16 cellular contexts compared by ENCODE assay signal in the genomic region with DNA sequence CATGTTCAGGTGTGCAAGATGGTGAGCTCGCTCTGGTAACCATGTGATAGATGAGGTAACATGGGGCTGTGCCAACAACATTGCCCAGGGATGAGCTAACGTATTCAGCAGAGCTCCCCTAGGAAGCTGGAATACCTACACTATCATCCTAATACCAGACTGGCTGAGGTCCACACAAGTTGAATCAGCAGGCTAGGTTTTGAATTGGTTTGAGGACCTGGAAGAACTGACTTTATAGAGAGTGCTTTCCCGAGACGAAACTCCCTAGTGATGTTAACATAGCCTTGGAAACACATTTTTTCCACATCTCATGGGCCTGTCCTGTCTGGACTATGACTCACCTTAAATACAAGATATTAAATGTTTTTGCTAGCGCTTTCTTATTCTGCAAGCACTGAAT. TPM values are rescaled to one million over a fixed set of nuclear protein-coding genes. Genes with fewer than 3 reads are reported as not detected.
DNase-seq lines count a peak whose midpoint lies in the region; ATAC-seq and TF ChIP-seq lines count a peak whose summit lies in the region.
"Had no signal": no experiment of that assay in that cellular context is flagged by ENCODE, and none has a peak within 500 bp of the region (broad histone marks: within the 10 kb centered on the region; RNA-seq: fewer than 3 reads in every experiment).

No MANE protein-coding gene starts in this region.

- no peaks in the 10 kb centered on the region for H3K36me3 ChIP-seq in adipocyte (ENCODE audit: control insufficient read depth, insufficient read depth, low read length, severe bottlenecking)
- no peaks in the 10 kb centered on the region for H3K36me3 ChIP-seq in esophagus squamous epithelium

- H3K9ac ChIP-seq in adipocyte (ENCODE audit: low read length): no peak overlapping the region
- H3K9ac ChIP-seq: BLaER1, KMS-11 had no signal

- TF ChIP-seq CTCF in fibroblast of pulmonary artery (IDR thresholded peaks at IDR 0.05; ENCODE audit: low read length, missing control alignments) (no peak), esophagus squamous epithelium (IDR thresholded peaks at IDR 0.05) (no peak)

- H3K4me1 ChIP-seq in adipocyte (ENCODE audit: control insufficient read depth, insufficient read depth, low read length) (peaks cover 9% of the 10 kb centered on the region), esophagus squamous epithelium (peaks cover 0 to 43% (median 12%) of the 10 kb centered on the region in 3 donors)
- H3K4me1 ChIP-seq: BLaER1 had no signal

- TF ChIP-seq POLR2A in esophagus squamous epithelium (IDR thresholded peaks at IDR 0.05): no peak

- DNase-seq in EL (peak; percentile 13), adipocyte (ENCODE audit: low read depth) (peak; percentile 49), fibroblast of pulmonary artery (ENCODE audit: low read depth) (peak; percentile 73), renal cortical epithelial cell (ENCODE audit: low read depth) (peak; percentile 80), NCI-H2171 (lab: John Stamatoyannopoulos, UW) (no peak), Ammon's horn (ENCODE audit: low spot score) (no peak), esophagus squamous epithelium (lab: John Stamatoyannopoulos, UW) (no peak)
- DNase-seq: DMS53, H7, NCI-H524 treated with DMSO at 0.1 percent for 48 hours, PC-9, T-helper 1 cell had no signal

- H3K4me3 ChIP-seq in adipocyte (ENCODE audit: low read length): no peak overlapping the region
- no peak overlapping the region for H3K4me3 ChIP-seq in fibroblast of pulmonary artery (replicated peaks; ENCODE audit: low read depth, low read length)
- H3K4me3 ChIP-seq in esophagus squamous epithelium: no peak overlapping the region
- H3K4me3 ChIP-seq: BLaER1, PC-9 had no signal

- ATAC-seq in HG03432 (IDR thresholded peaks at IDR 0.05; ENCODE audit: unreplicated experiment): no peak
- ATAC-seq: activated naive CD4-positive, alpha-beta T cell treated with anti-CD3 and anti-CD28 coated beads, Interleukin-2, amount 50 U/mL, for 72 hours had no signal

- intact Hi-C loops in esophagus squamous epithelium (cut with DNase I): no loop called here

- H3K27me3 ChIP-seq in adipocyte (replicated peaks; ENCODE audit: control insufficient read depth, insufficient read depth, low read length) (no peaks in the 10 kb centered on the region), esophagus squamous epithelium (peaks cover 0 to 3% (median 0%) of the 10 kb centered on the region in 4 donors)
- H3K27me3 ChIP-seq: BLaER1 had no signal

- no peak overlapping the region for H3K27ac ChIP-seq in esophagus squamous epithelium
- H3K27ac ChIP-seq: BLaER1, KMS-11, PC-9 had no signal

- WGBS in esophagus squamous epithelium, 2 donors: 34 to 55% methylated on average over 5 of the region's 5 CpGs

- H3K9me3 ChIP-seq in adipocyte (ENCODE audit: control insufficient read depth, low read length) (no peaks in the 10 kb centered on the region), esophagus squamous epithelium (no peaks in the 10 kb centered on the region)

RNA-seq across cellular contexts. Expression of gene IGFBP7, which starts 56.7 kb away (rescaled TPM):
- 1,261 and 4,753 TPM in 2 replicates for total RNA-seq in renal cortical epithelial cell
- 100 to 1,000 TPM in 2 of 4 donors, 10 to 100 TPM in 2; 26.4 to 135 (median 91.3) TPM for total RNA-seq in esophagus squamous epithelium

Comparison
In these comparisons a context has a peak if more than half of its experiments do, and no peak if none do; other contexts are left out.
1. DNase-seq: peak in EL (single experiment), adipocyte (single experiment), fibroblast of pulmonary artery (single experiment) and renal cortical epithelial cell (single experiment); none in NCI-H2171 (single experiment), Ammon's horn (single experiment) and esophagus squamous epithelium (single experiment).